In the genomic region with DNA sequence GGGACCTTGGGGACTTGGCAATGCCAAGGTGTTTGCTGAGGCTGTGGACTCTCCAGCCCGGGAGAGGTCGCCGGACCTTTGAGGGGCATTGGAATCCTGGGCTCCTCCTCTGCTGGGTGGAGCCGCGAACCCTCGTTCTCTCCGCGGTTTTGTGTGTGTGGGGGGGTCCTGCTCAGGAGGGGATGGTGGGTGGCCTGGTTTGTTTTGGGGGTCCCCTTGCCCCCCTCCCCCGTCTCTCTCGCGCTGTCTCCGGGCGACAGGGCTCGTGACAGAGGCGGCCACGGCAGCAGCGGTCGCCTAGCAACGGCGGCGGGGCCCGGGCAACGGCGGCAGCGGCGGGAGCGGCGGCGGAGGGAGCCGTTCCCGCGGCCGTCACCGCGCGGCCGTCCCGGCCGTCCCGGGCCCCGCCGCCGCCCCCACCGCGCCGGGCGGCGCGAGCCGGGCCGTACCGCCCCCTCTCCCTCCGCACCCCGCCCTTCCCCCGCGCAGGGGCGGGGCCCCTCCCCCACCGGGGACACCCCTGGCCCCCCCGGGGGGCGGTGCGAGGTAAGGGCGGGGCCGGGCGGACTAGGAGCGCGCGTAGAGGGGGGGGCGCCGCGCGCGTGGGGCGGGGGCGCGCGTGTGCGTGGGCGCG, we compare ENCODE assay signal across 8 cellular contexts. TPM values are rescaled to one million over a fixed set of nuclear protein-coding genes. Genes with fewer than 3 reads are reported as not detected.
A peak's percentile ranks its signal among the peaks of the same experiment; 100 is the strongest.
DNase-seq lines count a peak whose midpoint lies in the region; ATAC-seq, FAIRE-seq and TF ChIP-seq lines count a peak whose summit lies in the region.

No MANE protein-coding gene starts in this region.

- H3K36me3 ChIP-seq in CD8-positive, alpha-beta memory T cell (ENCODE audit: insufficient read depth, low read length) = no peaks in the 10 kb centered on the region
- H3K36me3 ChIP-seq in IMR-90 (ENCODE audit: control insufficient read depth, insufficient read depth, low read length) = peaks cover 15% of the 10 kb centered on the region
- peaks cover 0 to 10% (median 8%) of the 10 kb centered on the region in 4 experiments; a peak in 5 of 8 replicates for H3K36me3 ChIP-seq in H1 (ENCODE audit: control insufficient read depth in 2 of 4, insufficient read depth in 4 of 4, low read length in 3 of 4)

- CTCF ChIA-PET in CD8-positive, alpha-beta memory T cell (lab: Charles Lee) = interaction anchor here (0.6 kb wide), 1 partner anchor 27 kb away, joined by 3 read pairs; the partner anchor contains the start of gene ZBTB9
- CTCF ChIA-PET in IMR-90 (lab: Yijun Ruan, JAX) (no interaction called here), H1 (lab: Charles Lee; ENCODE audit: partially characterized antibody) (no interaction called here)
- CTCF ChIA-PET in activated CD4-positive, alpha-beta memory T cell treated with anti-CD3 and anti-CD28 coated beads for 36 hours (lab: Charles Lee) = no interaction called here

- TF ChIP-seq CTCF in IMR-90 (conservative IDR thresholded peaks at IDR 0.05; ENCODE audit: low read depth, low read length) (no peak), H1 (IDR thresholded peaks at IDR 0.05; ENCODE audit: control extremely low read depth in 1 of 3, insufficient read depth in 1 of 3, low read depth in 1 of 3, low read length in 3 of 3) (peak in 1 of 3 experiments; percentile 27; a peak in 1 of 4 replicates)

- H3K36me3 Mint-ChIP-seq in CD8-positive, alpha-beta memory T cell = peaks cover 0 to 14% (median 0%) of the 10 kb centered on the region in 3 donors
- peaks cover 8% of the 10 kb centered on the region for H3K36me3 Mint-ChIP-seq in activated CD4-positive, alpha-beta memory T cell treated with anti-CD3 and anti-CD28 coated beads for 36 hours

- TF ChIP-seq RAD21 in IMR-90 (IDR thresholded peaks at IDR 0.05; ENCODE audit: low read length) (no peak; the same call in 1 of the 2 replicates), H1 (IDR thresholded peaks at IDR 0.05 in 1 of 2, conservative IDR thresholded peaks at IDR 0.05 in 1 of 2; ENCODE audit: low read depth in 2 of 2, low read length in 2 of 2) (peak in 1 of 2 experiments; percentile 10; a peak in 1 of 4 replicates)

- H2BK120ac ChIP-seq in IMR-90 (ENCODE audit: low read depth, low read length) (no peak overlapping the region), H1 (replicated peaks; ENCODE audit: low read depth, low read length) (no peak overlapping the region)

- dilution Hi-C loops in IMR-90 (cut with HindIII; ENCODE audit: low sequenced_read_pairs, unreplicated experiment) = no loop called here

- H2BK15ac ChIP-seq in IMR-90 (ENCODE audit: low read depth, low read length) = no peak overlapping the region; the same call in 2 of the 3 replicates
- no peak overlapping the region for H2BK15ac ChIP-seq in H1 (ENCODE audit: low read length)

- no peak for FAIRE-seq in H1 (lab: Jason Lieb, UNC)

- peaks cover 32% of the 10 kb centered on the region for H3K23me2 ChIP-seq in H1 (ENCODE audit: low read depth, low read length)

- H3K79me1 ChIP-seq in IMR-90 (ENCODE audit: low read depth in 1 of 2, low read length in 2 of 2) (peaks cover 33 to 92% of the 10 kb centered on the region in 2 experiments), H1 (ENCODE audit: low read depth, low read length) (peaks cover 14% of the 10 kb centered on the region)

- H3K4me3 ChIP-seq in CD8-positive, alpha-beta memory T cell (ENCODE audit: low read length) = peak overlapping the region; percentile 74
- peak overlapping the region; percentile 94 for H3K4me3 ChIP-seq in IMR-90 (ENCODE audit: insufficient read depth, low read depth, low read length)
- H3K4me3 ChIP-seq in H1 (ENCODE audit: extremely low read depth in 1 of 4, insufficient read depth in 2 of 4, low read depth in 3 of 4, low read length in 4 of 4) = peak overlapping the region; percentile 47 to 77 (median 58)
- peak overlapping the region; percentile 42 for H3K4me3 ChIP-seq in mononuclear cell (ENCODE audit: low read length)

- H3K4ac ChIP-seq in IMR-90 (ENCODE audit: low read depth, low read length) = peak overlapping the region; percentile 36
- no peak overlapping the region for H3K4ac ChIP-seq in H1 (replicated peaks; ENCODE audit: insufficient read length, low read depth, low read length)

- peaks cover 66% of the 10 kb centered on the region for H3K4me1 ChIP-seq in CD8-positive, alpha-beta memory T cell (ENCODE audit: insufficient read depth, low read length)
- H3K4me1 ChIP-seq in IMR-90 (ENCODE audit: control insufficient read depth, insufficient read depth, low read length) = peaks cover 38% of the 10 kb centered on the region
- H3K4me1 ChIP-seq in H1 (replicated peaks in 1 of 4; ENCODE audit: control insufficient read depth in 3 of 4, insufficient read depth in 4 of 4, low read length in 3 of 4) = peaks cover 15 to 45% (median 22%) of the 10 kb centered on the region in 4 experiments
- peaks cover 71% of the 10 kb centered on the region for H3K4me1 ChIP-seq in mononuclear cell (ENCODE audit: insufficient read depth, low read length)

- in situ Hi-C loops in IMR-90 (cut with MboI; ENCODE audit: low sequenced_read_pairs) = no loop called here

- peak overlapping the region; percentile 22 for H3K14ac ChIP-seq in IMR-90 (replicated peaks; ENCODE audit: low read depth, low read length)
- no peak overlapping the region for H3K14ac ChIP-seq in H1 (ENCODE audit: insufficient read length)

- H4K5ac ChIP-seq in IMR-90 (ENCODE audit: low read depth, low read length) = no peak overlapping the region
- no peak overlapping the region for H4K5ac ChIP-seq in H1 (ENCODE audit: insufficient read length, low read depth, low read length)

- peak; percentile 13 for ATAC-seq in IMR-90 (ENCODE audit: low read depth)
- no peak for ATAC-seq in stimulated activated naive CD8-positive, alpha-beta T cell treated with anti-CD3 and anti-CD28 coated beads, Interleukin-15, amount 100 ng/mL, for 72 hours
- no peak for ATAC-seq in GM18868 (IDR thresholded peaks at IDR 0.05; ENCODE audit: unreplicated experiment)

- no peaks in the 10 kb centered on the region for H3K9me3 Mint-ChIP-seq in CD8-positive, alpha-beta memory T cell
- no peaks in the 10 kb centered on the region for H3K9me3 Mint-ChIP-seq in activated CD4-positive, alpha-beta memory T cell treated with anti-CD3 and anti-CD28 coated beads for 36 hours
- peaks cover 0 to 9% of the 10 kb centered on the region in 2 donors for H3K9me3 Mint-ChIP-seq in stimulated activated naive CD8-positive, alpha-beta T cell treated with anti-CD3 and anti-CD28 coated beads, Interleukin-15, amount 100 ng/mL, for 72 hours

- H3K27ac Mint-ChIP-seq in CD8-positive, alpha-beta memory T cell = peak overlapping the region; percentile 97 to 100 (median 99)
- peak overlapping the region; percentile 89 for H3K27ac Mint-ChIP-seq in activated CD4-positive, alpha-beta memory T cell treated with anti-CD3 and anti-CD28 coated beads for 36 hours
- peak overlapping the region; percentile 80 to 94 for H3K27ac Mint-ChIP-seq in stimulated activated naive CD8-positive, alpha-beta T cell treated with anti-CD3 and anti-CD28 coated beads, Interleukin-15, amount 100 ng/mL, for 72 hours

- no peak overlapping the region for H2BK12ac ChIP-seq in H1 (ENCODE audit: low read depth, low read length)

- peak; percentile 66 to 86 (median 67) for DNase-seq in CD8-positive, alpha-beta memory T cell
- no peak for DNase-seq in IMR-90
- DNase-seq in activated CD4-positive, alpha-beta memory T cell treated with anti-CD3 and anti-CD28 coated beads for 36 hours = peak; percentile 65
- peak in 1 of 2 experiments; percentile 67 for DNase-seq in H1 (ENCODE audit: low read depth in 1 of 2, low spot score in 2 of 2)
- DNase-seq in stimulated activated naive CD8-positive, alpha-beta T cell treated with anti-CD3 and anti-CD28 coated beads, Interleukin-15, amount 100 ng/mL, for 72 hours = peak in 1 of 2 donors; percentile 57
- DNase-seq in NCI-H2107 treated with DMSO at 0.1 percent for 48 hours (lab: John Stamatoyannopoulos, UW; ENCODE audit: unreplicated experiment) = no peak

- H3K23ac ChIP-seq in IMR-90 (ENCODE audit: low read depth, low read length) (peak overlapping the region; percentile 79; the same call in 1 of the 2 replicates), H1 (ENCODE audit: insufficient read length) (no peak overlapping the region)

- no CpG with 5 or more reads among the region's 79 CpGs for WGBS in IMR-90 (ENCODE audit: extremely low coverage in 2 of 2, insufficient read length in 1 of 2), 2 experiments
- whole genome bisulfite sequencing in H1 (ENCODE audit: extremely low coverage in 1 of 2, insufficient coverage in 1 of 2, insufficient read length in 1 of 2, insufficient replicate concordance in 2 of 2, low coverage in 1 of 2, low lambda C conversion rate in 2 of 2, missing lambda C conversion rate in 1 of 2), 2 experiments = 0% methylated on average over 8 of the region's 79 CpGs; no CpG with 5 or more reads in 1 of the 2 experiments

- H3K9me1 ChIP-seq in IMR-90 (ENCODE audit: insufficient read depth, low read length) = peaks cover 36% of the 10 kb centered on the region

- no peaks in the 10 kb centered on the region for H3K27me3 ChIP-seq in CD8-positive, alpha-beta memory T cell (ENCODE audit: insufficient read depth, low read length, poor library complexity, severe bottlenecking)
- H3K27me3 ChIP-seq in IMR-90 (ENCODE audit: control insufficient read depth, insufficient read depth, low read length) (no peaks in the 10 kb centered on the region), H1 (replicated peaks in 1 of 4; ENCODE audit: control insufficient read depth in 3 of 4, extremely low read depth in 1 of 4, insufficient read depth in 3 of 4, low read length in 3 of 4) (no peaks in the 10 kb centered on the region), mononuclear cell (ENCODE audit: insufficient read depth, low read length) (no peaks in the 10 kb centered on the region)

- peak overlapping the region; percentile 96; the same call in 1 of the 2 replicates for H2AK5ac ChIP-seq in IMR-90 (ENCODE audit: low read depth, low read length)
- H2AK5ac ChIP-seq in H1 (ENCODE audit: low read depth, low read length) = no peak overlapping the region

- H4K91ac ChIP-seq in IMR-90 (ENCODE audit: insufficient read depth, low read depth, low read length) = peak overlapping the region; percentile 36; the same call in 1 of the 2 replicates
- H4K91ac ChIP-seq in H1 (replicated peaks; ENCODE audit: insufficient read length, low read length) = no peak overlapping the region

- H2AK9ac ChIP-seq in IMR-90 (replicated peaks; ENCODE audit: low read depth, low read length, poor library complexity) = peak overlapping the region; percentile 80

- TF ChIP-seq POLR2A in IMR-90 (IDR thresholded peaks at IDR 0.05; ENCODE audit: low read depth, low read length) = no peak
- TF ChIP-seq POLR2A in H1 (IDR thresholded peaks at IDR 0.05; ENCODE audit: control extremely low read depth in 1 of 2, low read depth in 2 of 2, low read length in 2 of 2) = no peak

- H4K20me1 ChIP-seq in IMR-90 (ENCODE audit: insufficient read depth, low read length) (peaks cover 35% of the 10 kb centered on the region), H1 (replicated peaks in 1 of 2; ENCODE audit: control insufficient read depth in 1 of 2, insufficient read depth in 2 of 2, low read length in 2 of 2) (peaks cover 0 to 10% of the 10 kb centered on the region in 2 experiments)

- H3K4me1 Mint-ChIP-seq in CD8-positive, alpha-beta memory T cell = peaks cover 75 to 82% (median 82%) of the 10 kb centered on the region in 3 donors
- H3K4me1 Mint-ChIP-seq in activated CD4-positive, alpha-beta memory T cell treated with anti-CD3 and anti-CD28 coated beads for 36 hours (ENCODE audit: low read depth) = peaks cover 63% of the 10 kb centered on the region
- H3K4me1 Mint-ChIP-seq in stimulated activated naive CD8-positive, alpha-beta T cell treated with anti-CD3 and anti-CD28 coated beads, Interleukin-15, amount 100 ng/mL, for 72 hours = peaks cover 78% of the 10 kb centered on the region

- POLR2A ChIA-PET in CD8-positive, alpha-beta memory T cell (lab: Charles Lee) = no interaction called here
- POLR2A ChIA-PET in IMR-90 (lab: Charles Lee; ENCODE audit: unreplicated experiment) (no interaction called here), H1 (lab: Charles Lee; ENCODE audit: partially characterized antibody) (no interaction called here)
- POLR2A ChIA-PET in activated CD4-positive, alpha-beta memory T cell treated with anti-CD3 and anti-CD28 coated beads for 36 hours (lab: Charles Lee) = interaction anchor here (1.8 kb wide), 1 partner anchor 35 kb away, joined by 7 read pairs; the partner anchor contains the start of gene KIFC1

- H3K18ac ChIP-seq in IMR-90 (ENCODE audit: low read depth, low read length) = no peak overlapping the region; the same call in 1 of the 2 replicates
- no peak overlapping the region; the same call in 1 of the 2 replicates for H3K18ac ChIP-seq in H1 (ENCODE audit: extremely low read depth, low read length)

- H3K4me2 ChIP-seq in IMR-90 (ENCODE audit: low read depth, low read length) (peak overlapping the region; percentile 88), H1 (ENCODE audit: insufficient read depth in 1 of 2, low read depth in 2 of 2, low read length in 2 of 2) (peak overlapping the region; percentile 83 to 87)

- peaks cover 0 to 11% of the 10 kb centered on the region in 2 donors for H3K27me3 Mint-ChIP-seq in CD8-positive, alpha-beta memory T cell
- H3K27me3 Mint-ChIP-seq in activated CD4-positive, alpha-beta memory T cell treated with anti-CD3 and anti-CD28 coated beads for 36 hours = no peaks in the 10 kb centered on the region
- H3K27me3 Mint-ChIP-seq in stimulated activated naive CD8-positive, alpha-beta T cell treated with anti-CD3 and anti-CD28 coated beads, Interleukin-15, amount 100 ng/mL, for 72 hours = no peaks in the 10 kb centered on the region

- BruUV-seq in IMR-90 (replicated peaks; lab: Mats Ljungman, UMichigan) = no TSS peak

- H3K9ac ChIP-seq in IMR-90 (ENCODE audit: low read depth, low read length) (peak overlapping the region; percentile 72), H1 (replicated peaks in 1 of 4; ENCODE audit: extremely low read depth in 1 of 4, low read depth in 3 of 4, low read length in 3 of 4) (no peak overlapping the region; a peak in 1 of 7 replicates)

- H4K8ac ChIP-seq in IMR-90 (ENCODE audit: low read depth in 2 of 2, low read length in 2 of 2) = peak overlapping the region in 1 of 2 experiments; percentile 46; a peak in 1 of 4 replicates
- H4K8ac ChIP-seq in H1 (ENCODE audit: extremely low read depth, insufficient read depth, low read length) = no peak overlapping the region

- H2AFZ ChIP-seq in IMR-90 (replicated peaks; ENCODE audit: low read length, poor library complexity) (peak overlapping the region; percentile 69), H1 (ENCODE audit: low read length) (no peak overlapping the region)

- peaks cover 13 to 67% of the 10 kb centered on the region in 2 experiments for H3K79me2 ChIP-seq in H1 (ENCODE audit: control insufficient read depth in 1 of 2, insufficient read depth in 2 of 2, low read length in 2 of 2)

- no peaks in the 10 kb centered on the region for H3K9me3 ChIP-seq in CD8-positive, alpha-beta memory T cell (ENCODE audit: low read length)
- H3K9me3 ChIP-seq in IMR-90 (ENCODE audit: control insufficient read depth, insufficient read depth, low read length) (no peaks in the 10 kb centered on the region), H1 (ENCODE audit: insufficient read depth in 2 of 2, low read depth in 1 of 2, low read length in 1 of 2) (no peaks in the 10 kb centered on the region), mononuclear cell (ENCODE audit: low read depth, low read length) (no peaks in the 10 kb centered on the region)

- peak overlapping the region; percentile 83 for H3K27ac ChIP-seq in CD8-positive, alpha-beta memory T cell (ENCODE audit: low read depth, low read length)
- peak overlapping the region; percentile 68 for H3K27ac ChIP-seq in IMR-90 (ENCODE audit: insufficient read depth, low read length)
- H3K27ac ChIP-seq in H1 (ENCODE audit: low read depth, low read length) = peak overlapping the region; percentile 4; the same call in 1 of the 2 replicates

- H2BK5ac ChIP-seq in IMR-90 (ENCODE audit: low read depth, low read length, poor library complexity, severe bottlenecking) (peak overlapping the region; percentile 38), H1 (ENCODE audit: low read depth, low read length) (0 out of 2 replicates have a peak overlapping the region, but pooled peaks have one; percentile 30)

- TF ChIP-seq EP300 in H1 (IDR thresholded peaks at IDR 0.05; ENCODE audit: borderline replicate concordance in 1 of 2, low read depth in 2 of 2, low read length in 2 of 2) = no peak

- H3K4me3 Mint-ChIP-seq in CD8-positive, alpha-beta memory T cell = peak overlapping the region; percentile 84 to 93 (median 91)
- peak overlapping the region; percentile 83 for H3K4me3 Mint-ChIP-seq in activated CD4-positive, alpha-beta memory T cell treated with anti-CD3 and anti-CD28 coated beads for 36 hours
- H3K4me3 Mint-ChIP-seq in stimulated activated naive CD8-positive, alpha-beta T cell treated with anti-CD3 and anti-CD28 coated beads, Interleukin-15, amount 100 ng/mL, for 72 hours = peak overlapping the region; percentile 83 to 96

- intact Hi-C loops in IMR-90 (cut with micrococcal nuclease) = no loop called here
- intact Hi-C loops in activated CD4-positive, alpha-beta memory T cell treated with anti-CD3 and anti-CD28 coated beads for 36 hours (cut with micrococcal nuclease) = no loop called here

- H2BK20ac ChIP-seq in IMR-90 (ENCODE audit: low read depth, low read length) = no peak overlapping the region
- H2BK20ac ChIP-seq in H1 (ENCODE audit: low read length) = no peak overlapping the region

- H3K56ac ChIP-seq in IMR-90 (ENCODE audit: extremely low read depth, insufficient read depth, low read length) (no peak overlapping the region), H1 (replicated peaks; ENCODE audit: insufficient read length, low read depth, low read length) (no peak overlapping the region)

RNA-seq across cellular contexts. Expression of gene SYNGAP1, which starts 7.8 kb away (rescaled TPM):
- total RNA-seq in CD8-positive, alpha-beta memory T cell = 10 to 100 TPM; 22.6 to 24.9 TPM
- polyA plus RNA-seq in CD8-positive, alpha-beta memory T cell = 1.0 TPM
- 1.4 TPM in 2 replicates for total RNA-seq in IMR-90 (2012; rRNA removed)
- 15.3 and 17.0 TPM in 2 replicates for polyA plus RNA-seq in IMR-90 (2012; rRNA removed)
- 5.6 and 6.5 TPM in 2 replicates for polyA plus RNA-seq in IMR-90 (2012; cell fraction: cytosol; rRNA removed)
- polyA plus RNA-seq in IMR-90 (2012; cell fraction: nucleus; rRNA removed; ENCODE audit: low replicate concordance) = 70.0 and 83.5 TPM in 2 replicates
- 10 to 100 TPM; 34.3 to 35.8 TPM for total RNA-seq in activated CD4-positive, alpha-beta memory T cell treated with anti-CD3 and anti-CD28 coated beads for 36 hours
- total RNA-seq in H1 (2021; fragmentation: NEBNext Ultra II Directional; extraction: Animal tissue kit (Norgen Biotek cat#: 25700)) = 101 and 109 TPM in 2 replicates
- polyA plus RNA-seq in H1 (2011; rRNA removed) = 31.0 and 66.9 TPM in 2 replicates
- 35.6 TPM for polyA plus RNA-seq in H1 (2011; cell fraction: cytosol; rRNA removed)
- polyA plus RNA-seq in H1 (2011; cell fraction: nucleus; rRNA removed) = 445 TPM
- 130 to 242 TPM (median 155 TPM) in 4 replicates for polyA plus RNA-seq in H1 (2012, experiment 1 of 2)
- 34.0 TPM for polyA plus RNA-seq in H1 (2012, experiment 2 of 2)
- 54.0 TPM for polyA plus RNA-seq in H1 (2013, experiment 1 of 2)
- 61.4 TPM for polyA plus RNA-seq in H1 (2013, experiment 2 of 2)
- 34.2 and 41.9 TPM in 2 replicates for polyA minus RNA-seq in H1 (2011; rRNA and poly(A)+ RNA removed)
- 25.0 TPM for polyA minus RNA-seq in H1 (2011; cell fraction: cytosol; rRNA and poly(A)+ RNA removed)
- 79.5 TPM for polyA minus RNA-seq in H1 (2011; cell fraction: nucleus; rRNA and poly(A)+ RNA removed)
- 10.5 TPM for total RNA-seq in mononuclear cell

RNA-seq across cellular contexts. Expression of gene CUTA, which starts 9.8 kb away (rescaled TPM):
- 100 to 1,000 TPM; 149 to 164 TPM for total RNA-seq in CD8-positive, alpha-beta memory T cell
- polyA plus RNA-seq in CD8-positive, alpha-beta memory T cell = 451 TPM
- total RNA-seq in IMR-90 (2012; rRNA removed) = 122 and 136 TPM in 2 replicates
- 427 and 483 TPM in 2 replicates for polyA plus RNA-seq in IMR-90 (2012; rRNA removed)
- polyA plus RNA-seq in IMR-90 (2012; cell fraction: cytosol; rRNA removed) = 545 and 1,404 TPM in 2 replicates
- polyA plus RNA-seq in IMR-90 (2012; cell fraction: nucleus; rRNA removed; ENCODE audit: low replicate concordance) = 266 and 336 TPM in 2 replicates
- 100 to 1,000 TPM; 190 to 198 TPM for total RNA-seq in activated CD4-positive, alpha-beta memory T cell treated with anti-CD3 and anti-CD28 coated beads for 36 hours
- 297 and 315 TPM in 2 replicates for total RNA-seq in H1 (2021; fragmentation: NEBNext Ultra II Directional; extraction: Animal tissue kit (Norgen Biotek cat#: 25700))
- 460 and 671 TPM in 2 replicates for polyA plus RNA-seq in H1 (2011; rRNA removed)
- 337 TPM for polyA plus RNA-seq in H1 (2011; cell fraction: cytosol; rRNA removed)
- 468 TPM for polyA plus RNA-seq in H1 (2011; cell fraction: nucleus; rRNA removed)
- 398 to 459 TPM (median 420 TPM) in 4 replicates for polyA plus RNA-seq in H1 (2012, experiment 1 of 2)
- polyA plus RNA-seq in H1 (2012, experiment 2 of 2) = 679 TPM
- polyA plus RNA-seq in H1 (2013, experiment 1 of 2) = 486 TPM
- 464 TPM for polyA plus RNA-seq in H1 (2013, experiment 2 of 2)
- polyA minus RNA-seq in H1 (2011; rRNA and poly(A)+ RNA removed) = 124 and 127 TPM in 2 replicates
- polyA minus RNA-seq in H1 (2011; cell fraction: cytosol; rRNA and poly(A)+ RNA removed) = 103 TPM
- 92.0 TPM for polyA minus RNA-seq in H1 (2011; cell fraction: nucleus; rRNA and poly(A)+ RNA removed)
- 66.3 TPM for total RNA-seq in mononuclear cell

RNA-seq across cellular contexts. Expression of gene PHF1, which starts 16.9 kb away (rescaled TPM):
- 10 to 100 TPM; 38.5 to 43.3 TPM for total RNA-seq in CD8-positive, alpha-beta memory T cell
- polyA plus RNA-seq in CD8-positive, alpha-beta memory T cell = 76.5 TPM
- total RNA-seq in IMR-90 (2012; rRNA removed) (9.0 and 12.2 TPM in 2 replicates), mononuclear cell (78.5 TPM)
- polyA plus RNA-seq in IMR-90 (2012; rRNA removed) (47.2 and 50.8 TPM in 2 replicates), H1 (2011; rRNA removed) (78.6 and 109 TPM in 2 replicates)
- 36.6 and 48.3 TPM in 2 replicates for polyA plus RNA-seq in IMR-90 (2012; cell fraction: cytosol; rRNA removed)
- polyA plus RNA-seq in IMR-90 (2012; cell fraction: nucleus; rRNA removed; ENCODE audit: low replicate concordance) = 270 and 345 TPM in 2 replicates
- 10 to 100 TPM; 32.4 to 42.3 TPM for total RNA-seq in activated CD4-positive, alpha-beta memory T cell treated with anti-CD3 and anti-CD28 coated beads for 36 hours
- 45.4 and 47.3 TPM in 2 replicates for total RNA-seq in H1 (2021; fragmentation: NEBNext Ultra II Directional; extraction: Animal tissue kit (Norgen Biotek cat#: 25700))
- polyA plus RNA-seq in H1 (2011; cell fraction: cytosol; rRNA removed) = 65.5 TPM
- polyA plus RNA-seq in H1 (2011; cell fraction: nucleus; rRNA removed) = 507 TPM
- polyA plus RNA-seq in H1 (2012, experiment 1 of 2) = 56.3 to 75.9 TPM (median 63.4 TPM) in 4 replicates
- polyA plus RNA-seq in H1 (2012, experiment 2 of 2) = 55.0 TPM
- polyA plus RNA-seq in H1 (2013, experiment 1 of 2) = 46.2 TPM
- 40.2 TPM for polyA plus RNA-seq in H1 (2013, experiment 2 of 2)
- 17.8 and 27.1 TPM in 2 replicates for polyA minus RNA-seq in H1 (2011; rRNA and poly(A)+ RNA removed)
- polyA minus RNA-seq in H1 (2011; cell fraction: cytosol; rRNA and poly(A)+ RNA removed) = 11.4 TPM
- polyA minus RNA-seq in H1 (2011; cell fraction: nucleus; rRNA and poly(A)+ RNA removed) = 27.5 TPM

RNA-seq across cellular contexts. Expression of gene ZBTB9, which starts 26.7 kb away (rescaled TPM):
- 10 to 100 TPM; 16.4 to 16.5 TPM for total RNA-seq in CD8-positive, alpha-beta memory T cell
- polyA plus RNA-seq in CD8-positive, alpha-beta memory T cell = 9.1 TPM
- total RNA-seq in IMR-90 (2012; rRNA removed) (5.4 and 5.6 TPM in 2 replicates), mononuclear cell (3.5 TPM)
- polyA plus RNA-seq in IMR-90 (2012; rRNA removed) (4.7 and 5.9 TPM in 2 replicates), H1 (2011; rRNA removed) (15.1 and 16.9 TPM in 2 replicates)
- polyA plus RNA-seq in IMR-90 (2012; cell fraction: cytosol; rRNA removed) = 1.8 and 2.2 TPM in 2 replicates
- polyA plus RNA-seq in IMR-90 (2012; cell fraction: nucleus; rRNA removed; ENCODE audit: low replicate concordance) = 17.5 TPM in 2 replicates
- total RNA-seq in activated CD4-positive, alpha-beta memory T cell treated with anti-CD3 and anti-CD28 coated beads for 36 hours = 10 to 100 TPM in 1 of 2 experiments, 1 to 10 TPM in 1; 9.7 to 10.1 TPM
- total RNA-seq in H1 (2021; fragmentation: NEBNext Ultra II Directional; extraction: Animal tissue kit (Norgen Biotek cat#: 25700)) = 20.2 and 25.0 TPM in 2 replicates
- 17.9 TPM for polyA plus RNA-seq in H1 (2011; cell fraction: cytosol; rRNA removed)
- 54.7 TPM for polyA plus RNA-seq in H1 (2011; cell fraction: nucleus; rRNA removed)
- polyA plus RNA-seq in H1 (2012, experiment 1 of 2) = 28.1 to 36.7 TPM (median 31.7 TPM) in 4 replicates
- polyA plus RNA-seq in H1 (2012, experiment 2 of 2) = 23.3 TPM
- 12.5 TPM for polyA plus RNA-seq in H1 (2013, experiment 1 of 2)
- 13.7 TPM for polyA plus RNA-seq in H1 (2013, experiment 2 of 2)
- polyA minus RNA-seq in H1 (2011; rRNA and poly(A)+ RNA removed) = 24.1 and 24.3 TPM in 2 replicates
- 17.0 TPM for polyA minus RNA-seq in H1 (2011; cell fraction: cytosol; rRNA and poly(A)+ RNA removed)
- polyA minus RNA-seq in H1 (2011; cell fraction: nucleus; rRNA and poly(A)+ RNA removed) = 9.4 TPM

RNA-seq across cellular contexts. Expression of gene KIFC1, which starts 36.1 kb away (rescaled TPM):
- 10 to 100 TPM; 51.6 to 52.7 TPM for total RNA-seq in CD8-positive, alpha-beta memory T cell
- polyA plus RNA-seq in CD8-positive, alpha-beta memory T cell = 0.39 TPM
- total RNA-seq in IMR-90 (2012; rRNA removed) = 33.9 and 35.3 TPM in 2 replicates
- polyA plus RNA-seq in IMR-90 (2012; rRNA removed) = 40.6 and 41.9 TPM in 2 replicates
- polyA plus RNA-seq in IMR-90 (2012; cell fraction: cytosol; rRNA removed) = 20.3 and 20.6 TPM in 2 replicates
- polyA plus RNA-seq in IMR-90 (2012; cell fraction: nucleus; rRNA removed; ENCODE audit: low replicate concordance) = 33.6 and 50.3 TPM in 2 replicates
- 100 to 1,000 TPM in 1 of 2 experiments, 10 to 100 TPM in 1; 94.6 to 103 TPM for total RNA-seq in activated CD4-positive, alpha-beta memory T cell treated with anti-CD3 and anti-CD28 coated beads for 36 hours
- total RNA-seq in H1 (2021; fragmentation: NEBNext Ultra II Directional; extraction: Animal tissue kit (Norgen Biotek cat#: 25700)) = 64.3 and 69.3 TPM in 2 replicates
- polyA plus RNA-seq in H1 (2011; rRNA removed) = 46.6 and 60.9 TPM in 2 replicates
- 68.7 TPM for polyA plus RNA-seq in H1 (2011; cell fraction: cytosol; rRNA removed)
- polyA plus RNA-seq in H1 (2011; cell fraction: nucleus; rRNA removed) = 85.7 TPM
- 57.7 to 66.0 TPM (median 62.9 TPM) in 4 replicates for polyA plus RNA-seq in H1 (2012, experiment 1 of 2)
- polyA plus RNA-seq in H1 (2012, experiment 2 of 2) = 42.3 TPM
- polyA plus RNA-seq in H1 (2013, experiment 1 of 2) = 45.5 TPM
- polyA plus RNA-seq in H1 (2013, experiment 2 of 2) = 44.5 TPM
- 47.9 and 58.8 TPM in 2 replicates for polyA minus RNA-seq in H1 (2011; rRNA and poly(A)+ RNA removed)
- 40.5 TPM for polyA minus RNA-seq in H1 (2011; cell fraction: cytosol; rRNA and poly(A)+ RNA removed)
- 41.0 TPM for polyA minus RNA-seq in H1 (2011; cell fraction: nucleus; rRNA and poly(A)+ RNA removed)
- total RNA-seq in mononuclear cell = 0.94 TPM

Comparison
In these comparisons a context has a peak if more than half of its experiments do, and no peak if none do; other contexts are left out.
1. DNase-seq: peak in CD8-positive, alpha-beta memory T cell (5 of 5) and activated CD4-positive, alpha-beta memory T cell treated with anti-CD3 and anti-CD28 coated beads for 36 hours (single experiment); none in IMR-90 (single experiment) and NCI-H2107 treated with DMSO at 0.1 percent for 48 hours (single experiment).
2. H3K27ac ChIP-seq: peak in every context shown above with its lines; median percentile 83 in CD8-positive, alpha-beta memory T cell; 68 in IMR-90; 4 in H1.
3. H3K4me3 ChIP-seq: peak in every context shown above with its lines; median percentile 94 in IMR-90; 74 in CD8-positive, alpha-beta memory T cell; 58 in H1; 42 in mononuclear cell.
4. Peak in every context shown above with its lines, with median percentiles within 50 percentile points of each other: H3K27ac Mint-ChIP-seq and H3K4me3 Mint-ChIP-seq.